In the genomic region with DNA sequence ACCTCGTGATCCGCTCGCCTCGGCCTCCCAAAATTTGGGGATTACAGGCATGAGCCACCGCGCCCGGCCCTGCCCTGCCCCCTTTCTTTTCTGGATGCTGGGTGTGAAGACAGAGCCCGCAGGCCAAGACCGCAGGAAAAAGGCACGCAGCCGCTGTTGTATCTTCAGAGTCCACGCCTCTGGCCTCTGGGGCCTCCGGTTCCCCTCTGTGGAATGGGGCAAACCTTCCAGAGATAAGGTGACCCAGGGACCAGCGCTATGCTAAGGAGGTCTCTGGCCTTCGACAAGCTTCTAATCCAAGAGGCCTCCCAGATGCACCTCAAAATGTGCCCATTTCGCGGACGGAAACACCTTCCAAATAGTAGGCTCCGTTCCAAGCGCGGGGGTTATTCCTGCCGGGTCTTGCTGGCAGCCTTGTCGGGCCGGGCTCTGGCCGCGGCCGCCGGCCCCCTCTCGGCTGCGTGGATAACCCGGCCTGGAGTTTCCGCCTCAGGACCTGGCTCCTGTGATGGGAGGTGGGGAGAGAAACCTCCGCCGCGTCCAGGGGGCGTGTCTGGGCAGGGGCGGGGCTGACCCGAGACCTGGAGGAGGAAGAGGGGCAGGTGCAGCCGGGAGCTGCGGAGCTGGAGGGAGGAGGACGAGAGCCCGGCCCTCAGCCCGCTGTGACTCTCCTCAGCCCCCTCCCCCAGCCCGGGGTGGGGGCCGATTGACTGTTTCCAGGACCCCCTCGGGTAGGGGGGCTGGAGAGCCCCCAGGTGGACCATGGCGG, we compare ENCODE assay signal across 8 cellular contexts. TPM values are rescaled to one million over a fixed set of nuclear protein-coding genes. Genes with fewer than 3 reads are reported as not detected.
DNase-seq lines count a peak whose midpoint lies in the region; ATAC-seq and TF ChIP-seq lines count a peak whose summit lies in the region.

No MANE protein-coding gene starts in this region.

- H3K4me3 ChIP-seq in PC-3 (ENCODE audit: low read length) (peak overlapping the region; percentile 62), esophagus muscularis mucosa (peak overlapping the region; percentile 21 to 48 (median 24))

- H4K20me1 ChIP-seq in PC-3 (ENCODE audit: low read length) = no peaks in the 10 kb centered on the region

- H3K4me2 ChIP-seq in PC-3 (ENCODE audit: low read length) = peak overlapping the region; percentile 79

- H3K9ac ChIP-seq in PC-3 (ENCODE audit: low read length) = no peak overlapping the region

- no peaks in the 10 kb centered on the region for H3K36me3 Mint-ChIP-seq in activated T-cell treated with anti-CD3 and anti-CD28 coated beads, Interleukin-2, amount 50 U/mL, for 72 hours (ENCODE audit: insufficient read depth in 2 of 2)
- H3K36me3 Mint-ChIP-seq in naive B cell = no peaks in the 10 kb centered on the region
- no peaks in the 10 kb centered on the region for H3K36me3 Mint-ChIP-seq in stimulated activated memory B cell treated with anti-CD40 and anti-IgM and Interleukin-4, amounts not matched to agents 10 μg/mL and 1 μg/mL and 100 μg/mL, for 72 hours

- H3K27me3 Mint-ChIP-seq in activated T-cell treated with anti-CD3 and anti-CD28 coated beads, Interleukin-2, amount 50 U/mL, for 72 hours (ENCODE audit: low read depth) = no peaks in the 10 kb centered on the region
- H3K27me3 Mint-ChIP-seq in naive B cell = peaks cover 0 to 29% (median 9%) of the 10 kb centered on the region in 3 donors
- peaks cover 45% of the 10 kb centered on the region for H3K27me3 Mint-ChIP-seq in stimulated activated memory B cell treated with anti-CD40 and anti-IgM and Interleukin-4, amounts not matched to agents 10 μg/mL and 1 μg/mL and 100 μg/mL, for 72 hours

- no peak overlapping the region for H3K27ac Mint-ChIP-seq in activated T-cell treated with anti-CD3 and anti-CD28 coated beads, Interleukin-2, amount 50 U/mL, for 72 hours
- H3K27ac Mint-ChIP-seq in naive B cell = no peak overlapping the region
- H3K27ac Mint-ChIP-seq in stimulated activated memory B cell treated with anti-CD40 and anti-IgM and Interleukin-4, amounts not matched to agents 10 μg/mL and 1 μg/mL and 100 μg/mL, for 72 hours = no peak overlapping the region

- H3K36me3 ChIP-seq in PC-3 (ENCODE audit: low read depth, low read length) (no peaks in the 10 kb centered on the region), esophagus muscularis mucosa (no peaks in the 10 kb centered on the region)

- H3K27me3 ChIP-seq in PC-3 (ENCODE audit: low read length) = no peaks in the 10 kb centered on the region
- H3K27me3 ChIP-seq in esophagus muscularis mucosa = peaks cover 4 to 72% (median 30%) of the 10 kb centered on the region in 4 donors

- H3K9me3 ChIP-seq in PC-3 (ENCODE audit: low read length) = no peaks in the 10 kb centered on the region
- H3K9me3 ChIP-seq in esophagus muscularis mucosa = no peaks in the 10 kb centered on the region

- H3K4me1 Mint-ChIP-seq in activated T-cell treated with anti-CD3 and anti-CD28 coated beads, Interleukin-2, amount 50 U/mL, for 72 hours (ENCODE audit: low read depth) = peaks cover 12% of the 10 kb centered on the region
- H3K4me1 Mint-ChIP-seq in naive B cell = peaks cover 8 to 17% (median 11%) of the 10 kb centered on the region in 3 donors
- peaks cover 17% of the 10 kb centered on the region for H3K4me1 Mint-ChIP-seq in stimulated activated memory B cell treated with anti-CD40 and anti-IgM and Interleukin-4, amounts not matched to agents 10 μg/mL and 1 μg/mL and 100 μg/mL, for 72 hours

- peak; percentile 48 for TF ChIP-seq POLR2A in esophagus muscularis mucosa (IDR thresholded peaks at IDR 0.05; ENCODE audit: low read depth)

- no peaks in the 10 kb centered on the region for H3F3A ChIP-seq in PC-3 (ENCODE audit: low read length, unreplicated experiment)

- no peaks in the 10 kb centered on the region for H3K9me3 Mint-ChIP-seq in activated T-cell treated with anti-CD3 and anti-CD28 coated beads, Interleukin-2, amount 50 U/mL, for 72 hours
- peaks cover 0 to 2% (median 0%) of the 10 kb centered on the region in 7 donors for H3K9me3 Mint-ChIP-seq in naive B cell
- no peaks in the 10 kb centered on the region for H3K9me3 Mint-ChIP-seq in stimulated activated memory B cell treated with anti-CD40 and anti-IgM and Interleukin-4, amounts not matched to agents 10 μg/mL and 1 μg/mL and 100 μg/mL, for 72 hours

- no peaks in the 10 kb centered on the region for H3K9me2 ChIP-seq in PC-3 (replicated peaks; ENCODE audit: low read length)

- BruUV-seq in PC-3 (replicated peaks; lab: Mats Ljungman, UMichigan) = no TSS peak

- H3K4me1 ChIP-seq in PC-3 (ENCODE audit: insufficient read depth, low read length) = no peaks in the 10 kb centered on the region; the same call in 1 of the 2 replicates
- H3K4me1 ChIP-seq in esophagus muscularis mucosa = peaks cover 11 to 36% (median 29%) of the 10 kb centered on the region in 4 donors

- intact Hi-C loops in PC-3 (cut with micrococcal nuclease) = no loop called here
- intact Hi-C loops in esophagus muscularis mucosa (cut with DNase I) = no loop called here

- peak overlapping the region; percentile 42; the same call in 1 of the 2 replicates for H2AFZ ChIP-seq in PC-3 (ENCODE audit: low read length)

- TF ChIP-seq EP300 in Ishikawa (IDR thresholded peaks at IDR 0.05; ENCODE audit: borderline replicate concordance) (peak; percentile 56; the same call in 1 of the 2 replicates), esophagus muscularis mucosa (IDR thresholded peaks at IDR 0.05) (no peak)

- 17% methylated on average over 26 of the region's 47 CpGs for WGBS in esophagus muscularis mucosa

- H3K79me2 ChIP-seq in PC-3 (ENCODE audit: low read length) = no peaks in the 10 kb centered on the region

- TF ChIP-seq CTCF in PC-3 (conservative IDR thresholded peaks at IDR 0.05; ENCODE audit: low read depth, low read length) (no peak), esophagus muscularis mucosa (IDR thresholded peaks at IDR 0.05) (peak in 1 of 3 experiments; percentile 39)

- peak; percentile 96 for DNase-seq in COLO668 (lab: John Stamatoyannopoulos, UW; ENCODE audit: unreplicated experiment)
- peak; percentile 92 for DNase-seq in PC-3
- DNase-seq in activated T-cell treated with anti-CD3 and anti-CD28 coated beads, Interleukin-2, amount 50 U/mL, for 72 hours = peak; percentile 90 to 93
- no peak for DNase-seq in esophagus muscularis mucosa (ENCODE audit: extremely low spot score)
- DNase-seq in naive B cell = peak; percentile 76

- CTCF ChIA-PET in PC-3 (lab: Charles Lee) = no interaction called here

- POLR2A ChIA-PET in PC-3 (lab: Charles Lee; ENCODE audit: unreplicated experiment) = no interaction called here

- ATAC-seq in PC-3 (peak; percentile 52), naive B cell (ENCODE audit: low read depth in 2 of 2) (peak; percentile 85 to 92), HG03045 (IDR thresholded peaks at IDR 0.05; ENCODE audit: unreplicated experiment) (no peak)
- peak; percentile 86 to 93 for ATAC-seq in activated T-cell treated with anti-CD3 and anti-CD28 coated beads, Interleukin-2, amount 50 U/mL, for 72 hours (replicated peaks in 1 of 2)
- ATAC-seq in stimulated activated memory B cell treated with anti-CD40 and anti-IgM and Interleukin-4, amounts not matched to agents 10 μg/mL and 1 μg/mL and 100 μg/mL, for 72 hours = peak; percentile 81

- TF ChIP-seq RAD21 in Ishikawa (IDR thresholded peaks at IDR 0.05; ENCODE audit: low read depth) = peak; percentile 34; the same call in 1 of the 2 replicates

- H3K4me3 Mint-ChIP-seq in activated T-cell treated with anti-CD3 and anti-CD28 coated beads, Interleukin-2, amount 50 U/mL, for 72 hours = peak overlapping the region; percentile 72 to 82
- peak overlapping the region; percentile 43 to 86 (median 75) for H3K4me3 Mint-ChIP-seq in naive B cell
- H3K4me3 Mint-ChIP-seq in stimulated activated memory B cell treated with anti-CD40 and anti-IgM and Interleukin-4, amounts not matched to agents 10 μg/mL and 1 μg/mL and 100 μg/mL, for 72 hours = peak overlapping the region; percentile 61

- no peak overlapping the region for H3K27ac ChIP-seq in PC-3 (ENCODE audit: low read length)
- H3K27ac ChIP-seq in esophagus muscularis mucosa (replicated peaks in 1 of 4) = no peak overlapping the region

TF ChIP-seq in Ishikawa, 13 proteins besides CTCF, POLR2A, EP300 and RAD21 (continues in another document):
- TF ChIP-seq NFIC (IDR thresholded peaks at IDR 0.05) = peak; percentile 72
- TF ChIP-seq, protein P1, sequence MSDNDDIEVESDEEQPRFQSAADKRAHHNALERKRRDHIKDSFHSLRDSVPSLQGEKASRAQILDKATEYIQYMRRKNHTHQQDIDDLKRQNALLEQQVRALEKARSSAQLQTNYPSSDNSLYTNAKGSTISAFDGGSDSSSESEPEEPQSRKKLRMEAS (IDR thresholded peaks at IDR 0.05) = peak; percentile 81
- peak; percentile 66 for TF ChIP-seq ZBTB7A (IDR thresholded peaks at IDR 0.05; ENCODE audit: low read depth)
- peak; percentile 82 for TF ChIP-seq YY1 (IDR thresholded peaks at IDR 0.05; ENCODE audit: low read depth)
- TF ChIP-seq TEAD4 (IDR thresholded peaks at IDR 0.05) = peak; percentile 72
- TF ChIP-seq EGR1 (IDR thresholded peaks at IDR 0.05) = peak; percentile 71

RNA-seq across cellular contexts. Expression of a gene that starts 13.1 kb away (rescaled TPM):
- total RNA-seq in PC-3 (2014; rRNA removed) (11.7 and 14.3 TPM in 2 replicates), esophagus muscularis mucosa (1 to 10 TPM in 1 of 4 donors, under 1 TPM in 2, not detected in 1; 0.06 to 4.2 (median 0.17) TPM)
- 1 to 10 TPM; 1.7 to 5.8 TPM for total RNA-seq in activated T-cell treated with anti-CD3 and anti-CD28 coated beads, Interleukin-2, amount 50 U/mL, for 72 hours
- 1 to 10 TPM in 5 of 6 donors, not detected in 1; 1.2 to 3.8 (median 2.0) TPM for polyA plus RNA-seq in naive B cell (ENCODE audit: low read depth in 6 of 6)

RNA-seq across cellular contexts. Expression of a gene that starts 21.0 kb away (rescaled TPM):
- total RNA-seq in PC-3 (2014; rRNA removed) (16.1 and 21.2 TPM in 2 replicates), esophagus muscularis mucosa (100 to 1,000 TPM in 2 of 4 donors, 10 to 100 TPM in 2; 73.2 to 180 (median 99.9) TPM)
- total RNA-seq in activated T-cell treated with anti-CD3 and anti-CD28 coated beads, Interleukin-2, amount 50 U/mL, for 72 hours = 10 to 100 TPM; 16.0 to 21.0 TPM
- 10 to 100 TPM in 1 of 6 donors, 1 to 10 TPM in 4, under 1 TPM in 1; 0.41 to 13.4 (median 4.9) TPM for polyA plus RNA-seq in naive B cell (ENCODE audit: low read depth in 6 of 6)

RNA-seq across cellular contexts. Expression of a gene that starts 40.2 kb away (rescaled TPM):
- 21.4 and 23.9 TPM in 2 replicates for total RNA-seq in PC-3 (2014; rRNA removed)
- total RNA-seq in activated T-cell treated with anti-CD3 and anti-CD28 coated beads, Interleukin-2, amount 50 U/mL, for 72 hours = 10 to 100 TPM; 51.8 to 52.7 TPM
- 10 to 100 TPM; 13.7 to 40.5 (median 24.4) TPM for total RNA-seq in esophagus muscularis mucosa
- 10 to 100 TPM; 28.8 to 51.6 (median 35.3) TPM for polyA plus RNA-seq in naive B cell (ENCODE audit: low read depth in 6 of 6)

RNA-seq across cellular contexts. Expression of a gene that starts 41.2 kb away (rescaled TPM):
- total RNA-seq in PC-3 (2014; rRNA removed) (73.9 and 80.8 TPM in 2 replicates), esophagus muscularis mucosa (10 to 100 TPM; 45.2 to 84.3 (median 77.4) TPM)
- 10 to 100 TPM; 67.3 to 74.2 TPM for total RNA-seq in activated T-cell treated with anti-CD3 and anti-CD28 coated beads, Interleukin-2, amount 50 U/mL, for 72 hours
- 100 to 1,000 TPM; 113 to 186 (median 131) TPM for polyA plus RNA-seq in naive B cell (ENCODE audit: low read depth in 6 of 6)

RNA-seq across cellular contexts. Expression of a gene that starts 50.7 kb away (rescaled TPM):
- not detected in 2 replicates for total RNA-seq in PC-3 (2014; rRNA removed)
- total RNA-seq in activated T-cell treated with anti-CD3 and anti-CD28 coated beads, Interleukin-2, amount 50 U/mL, for 72 hours = not detected
- not detected for total RNA-seq in esophagus muscularis mucosa
- under 1 TPM in 1 of 6 donors, not detected in 5; 0.20 TPM for polyA plus RNA-seq in naive B cell (ENCODE audit: low read depth in 6 of 6)
